ENCODE assay signal across 15 cellular contexts in genomic region chr1:6158181-6158580, GRCh38. TPM values are rescaled to one million over a fixed set of nuclear protein-coding genes. Genes with fewer than 3 reads are reported as not detected.
DNase-seq lines count a peak whose midpoint lies in the region; ATAC-seq and TF ChIP-seq lines count a peak whose summit lies in the region.
"Had no signal": no experiment of that assay in that cellular context is flagged by ENCODE, and none has a peak within 500 bp of the region (broad histone marks: within the 10 kb centered on the region; RNA-seq: fewer than 3 reads in every experiment).

No MANE protein-coding gene starts in this region.

- H3K79me2 ChIP-seq in parathyroid adenoma: no peaks in the 10 kb centered on the region

- peaks cover 6% of the 10 kb centered on the region for H3K36me3 Mint-ChIP-seq in Caco-2 (ENCODE audit: insufficient read depth, unreplicated experiment)
- H3K36me3 Mint-ChIP-seq in activated T-helper 2 cell treated with anti-CD3 and anti-CD28 coated beads, Interferon-gamma antibody, Interleukin-2, Interleukin-4, amounts not matched to agents 10 μg/mL and 5 μg/mL and 100 μg/mL, durations not matched to agents 14 hours and 24 hours and 36 hours (ENCODE audit: low read depth): no peaks in the 10 kb centered on the region

- H3K9me3 ChIP-seq in Caco-2 (no peaks in the 10 kb centered on the region), parathyroid adenoma (ENCODE audit: control insufficient read depth, low read length) (no peaks in the 10 kb centered on the region)

- TF ChIP-seq CTCF in Caco-2 (IDR thresholded peaks at IDR 0.05; ENCODE audit: insufficient read depth in 1 of 2, low read depth in 1 of 2, low read length in 1 of 2, severe bottlenecking in 1 of 2, unreplicated experiment in 1 of 2) (no peak), parathyroid adenoma (IDR thresholded peaks at IDR 0.05) (no peak)

- CTCF ChIA-PET in Caco-2 (lab: Charles Lee): interaction anchor here (0.6 to 1.4 kb wide), 2 partner anchors 37 to 87 kb away, joined by 4 read pairs; no protein-coding TSS in a partner anchor

- H3K36me3 ChIP-seq in Caco-2 (ENCODE audit: control insufficient read depth, insufficient read depth, low read length) (no peaks in the 10 kb centered on the region), parathyroid adenoma (ENCODE audit: control insufficient read depth, insufficient read depth, low read length) (no peaks in the 10 kb centered on the region), H7 (replicated peaks; ENCODE audit: control insufficient read depth, insufficient read depth, low read length) (no peaks in the 10 kb centered on the region)

- peak overlapping the region; percentile 67 for H3K27ac ChIP-seq in parathyroid adenoma

- intact Hi-C loops in Caco-2 (cut with micrococcal nuclease; ENCODE audit: unreplicated experiment): no loop called here
- intact Hi-C loops in activated T-helper 2 cell treated with anti-CD3 and anti-CD28 coated beads, Interferon-gamma antibody, Interleukin-2, Interleukin-4, amounts not matched to agents 10 μg/mL and 5 μg/mL and 100 μg/mL, durations not matched to agents 14 hours and 24 hours and 36 hours (cut with micrococcal nuclease): no loop called here

- ATAC-seq in HG03439 (IDR thresholded peaks at IDR 0.05; ENCODE audit: unreplicated experiment): no peak

- H3K9me3 Mint-ChIP-seq in Caco-2 (ENCODE audit: unreplicated experiment): no peaks in the 10 kb centered on the region
- H3K9me3 Mint-ChIP-seq in activated T-helper 2 cell treated with anti-CD3 and anti-CD28 coated beads, Interferon-gamma antibody, Interleukin-2, Interleukin-4, amounts not matched to agents 10 μg/mL and 5 μg/mL and 100 μg/mL, durations not matched to agents 14 hours and 24 hours and 36 hours: no peaks in the 10 kb centered on the region

- peak overlapping the region; percentile 85 for H3K27ac Mint-ChIP-seq in Caco-2 (ENCODE audit: unreplicated experiment)
- H3K27ac Mint-ChIP-seq in activated T-helper 2 cell treated with anti-CD3 and anti-CD28 coated beads, Interferon-gamma antibody, Interleukin-2, Interleukin-4, amounts not matched to agents 10 μg/mL and 5 μg/mL and 100 μg/mL, durations not matched to agents 14 hours and 24 hours and 36 hours: peak overlapping the region; percentile 12

- H3K4me3 ChIP-seq in Caco-2 (ENCODE audit: low read depth, low read length) (no peak overlapping the region), parathyroid adenoma (ENCODE audit: low read depth, low read length) (no peak overlapping the region), H7 (ENCODE audit: insufficient read depth, low read depth, low read length) (no peak overlapping the region)

- no peaks in the 10 kb centered on the region for H3K27me3 ChIP-seq in Caco-2 (replicated peaks; ENCODE audit: control insufficient read depth, insufficient read depth, low read length)
- no peaks in the 10 kb centered on the region for H3K27me3 ChIP-seq in parathyroid adenoma (ENCODE audit: control insufficient read depth, insufficient read depth, low read length)
- H3K27me3 ChIP-seq in H7 (ENCODE audit: control insufficient read depth, insufficient read depth, low read length): no peaks in the 10 kb centered on the region; the same call in 1 of the 2 replicates

- no TSS peak for BruUV-seq in Caco-2 (replicated peaks; lab: Mats Ljungman, UMichigan)

- peaks cover 14% of the 10 kb centered on the region for H3K4me1 Mint-ChIP-seq in Caco-2 (ENCODE audit: low read depth, unreplicated experiment)
- peaks cover 12% of the 10 kb centered on the region for H3K4me1 Mint-ChIP-seq in activated T-helper 2 cell treated with anti-CD3 and anti-CD28 coated beads, Interferon-gamma antibody, Interleukin-2, Interleukin-4, amounts not matched to agents 10 μg/mL and 5 μg/mL and 100 μg/mL, durations not matched to agents 14 hours and 24 hours and 36 hours (ENCODE audit: low read depth)

- H3K27me3 Mint-ChIP-seq in Caco-2 (ENCODE audit: insufficient read depth, unreplicated experiment): no peaks in the 10 kb centered on the region
- peaks cover 6% of the 10 kb centered on the region for H3K27me3 Mint-ChIP-seq in activated T-helper 2 cell treated with anti-CD3 and anti-CD28 coated beads, Interferon-gamma antibody, Interleukin-2, Interleukin-4, amounts not matched to agents 10 μg/mL and 5 μg/mL and 100 μg/mL, durations not matched to agents 14 hours and 24 hours and 36 hours (ENCODE audit: low read depth)

- no peak overlapping the region for H3K9ac ChIP-seq in parathyroid adenoma

- peaks cover 19% of the 10 kb centered on the region for H3K4me1 ChIP-seq in Caco-2
- peaks cover 15% of the 10 kb centered on the region for H3K4me1 ChIP-seq in parathyroid adenoma

- TF ChIP-seq EP300 in Ishikawa (IDR thresholded peaks at IDR 0.05; ENCODE audit: borderline replicate concordance): no peak

- no peak for TF ChIP-seq RAD21 in Ishikawa (IDR thresholded peaks at IDR 0.05; ENCODE audit: low read depth)

- no peak overlapping the region for H2AFZ ChIP-seq in parathyroid adenoma

- no peak for DNase-seq in Caco-2
- no peak for DNase-seq in activated T-helper 2 cell treated with anti-CD3 and anti-CD28 coated beads, Interferon-gamma antibody, Interleukin-2, Interleukin-4, amounts not matched to agents 10 μg/mL and 5 μg/mL and 100 μg/mL, durations not matched to agents 14 hours and 24 hours and 36 hours (ENCODE audit: low spot score)
- DNase-seq in H7: no peak
- DNase-seq in stimulated activated CD4-positive, alpha-beta T cell treated with anti-CD3 and anti-CD28 coated beads, Interleukin-1b, Interleukin-23, amount 100 ng/mL, for 48 hours: no peak
- DNase-seq: C1 segment of cervical spinal cord; DMS 273 treated with DMSO at 0.1 percent for 48 hours; DND-41; KG1; MV-4-11; NCI-H187; NCI-H2107; NK-92 treated with Interleukin-12 subunit alpha and Interleukin-12 subunit beta, amount 100 ng/mL, for 24 hours had no signal

- no peak overlapping the region for H3K4me2 ChIP-seq in parathyroid adenoma (ENCODE audit: low read length)

- peak overlapping the region; percentile 56 for H3K4me3 Mint-ChIP-seq in Caco-2 (ENCODE audit: unreplicated experiment)
- no peak overlapping the region for H3K4me3 Mint-ChIP-seq in activated T-helper 2 cell treated with anti-CD3 and anti-CD28 coated beads, Interferon-gamma antibody, Interleukin-2, Interleukin-4, amounts not matched to agents 10 μg/mL and 5 μg/mL and 100 μg/mL, durations not matched to agents 14 hours and 24 hours and 36 hours (ENCODE audit: low read depth)

- POLR2A ChIA-PET in Caco-2 (lab: Charles Lee): no interaction called here

TF ChIP-seq in Ishikawa, 13 proteins besides CTCF, POLR2A, EP300 and RAD21:
- TF ChIP-seq TAF1 (IDR thresholded peaks at IDR 0.05; ENCODE audit: low read depth) (no peak), EGR1 (IDR thresholded peaks at IDR 0.05) (no peak), FOXM1 (IDR thresholded peaks at IDR 0.05; ENCODE audit: borderline replicate concordance, low read depth) (no peak), REST (IDR thresholded peaks at IDR 0.05; ENCODE audit: low read depth) (peak; percentile 21; the same call in 1 of the 2 replicates), TCF12 (IDR thresholded peaks at IDR 0.05; ENCODE audit: low read depth) (no peak)
- TF ChIP-seq, protein P1, sequence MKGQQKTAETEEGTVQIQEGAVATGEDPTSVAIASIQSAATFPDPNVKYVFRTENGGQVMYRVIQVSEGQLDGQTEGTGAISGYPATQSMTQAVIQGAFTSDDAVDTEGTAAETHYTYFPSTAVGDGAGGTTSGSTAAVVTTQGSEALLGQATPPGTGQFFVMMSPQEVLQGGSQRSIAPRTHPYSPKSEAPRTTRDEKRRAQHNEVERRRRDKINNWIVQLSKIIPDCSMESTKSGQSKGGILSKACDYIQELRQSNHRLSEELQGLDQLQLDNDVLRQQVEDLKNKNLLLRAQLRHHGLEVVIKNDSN (IDR thresholded peaks at IDR 0.05): no peak

RNA-seq across cellular contexts. Expression of gene CHD5, which starts 21.9 kb away (rescaled TPM):
- total RNA-seq in Caco-2 (2022): 0.39 and 0.44 TPM in 2 replicates
- 0.46 and 0.78 TPM in 2 replicates for total RNA-seq in activated T-helper 2 cell treated with anti-CD3 and anti-CD28 coated beads, Interferon-gamma antibody, Interleukin-2, Interleukin-4, amounts not matched to agents 10 μg/mL and 5 μg/mL and 100 μg/mL, durations not matched to agents 14 hours and 24 hours and 36 hours
- 0.78 and 0.83 TPM in 2 replicates for total RNA-seq in H7 (2014; rRNA removed; shearing (Covaris generic))

RNA-seq across cellular contexts. Expression of gene RPL22, which starts 41.2 kb away (rescaled TPM):
- 406 and 418 TPM in 2 replicates for total RNA-seq in Caco-2 (2022)
- 473 and 533 TPM in 2 replicates for total RNA-seq in activated T-helper 2 cell treated with anti-CD3 and anti-CD28 coated beads, Interferon-gamma antibody, Interleukin-2, Interleukin-4, amounts not matched to agents 10 μg/mL and 5 μg/mL and 100 μg/mL, durations not matched to agents 14 hours and 24 hours and 36 hours
- total RNA-seq in H7 (2014; rRNA removed; shearing (Covaris generic)): 237 and 308 TPM in 2 replicates

RNA-seq across cellular contexts. Expression of gene RNF207, which starts 47.7 kb away (rescaled TPM):
- 26.1 and 27.4 TPM in 2 replicates for total RNA-seq in Caco-2 (2022)
- total RNA-seq in activated T-helper 2 cell treated with anti-CD3 and anti-CD28 coated beads, Interferon-gamma antibody, Interleukin-2, Interleukin-4, amounts not matched to agents 10 μg/mL and 5 μg/mL and 100 μg/mL, durations not matched to agents 14 hours and 24 hours and 36 hours: 54.4 and 58.4 TPM in 2 replicates
- 6.8 and 25.3 TPM in 2 replicates for total RNA-seq in H7 (2014; rRNA removed; shearing (Covaris generic))
